9 cellular contexts compared by ENCODE assay signal in the genomic region with DNA sequence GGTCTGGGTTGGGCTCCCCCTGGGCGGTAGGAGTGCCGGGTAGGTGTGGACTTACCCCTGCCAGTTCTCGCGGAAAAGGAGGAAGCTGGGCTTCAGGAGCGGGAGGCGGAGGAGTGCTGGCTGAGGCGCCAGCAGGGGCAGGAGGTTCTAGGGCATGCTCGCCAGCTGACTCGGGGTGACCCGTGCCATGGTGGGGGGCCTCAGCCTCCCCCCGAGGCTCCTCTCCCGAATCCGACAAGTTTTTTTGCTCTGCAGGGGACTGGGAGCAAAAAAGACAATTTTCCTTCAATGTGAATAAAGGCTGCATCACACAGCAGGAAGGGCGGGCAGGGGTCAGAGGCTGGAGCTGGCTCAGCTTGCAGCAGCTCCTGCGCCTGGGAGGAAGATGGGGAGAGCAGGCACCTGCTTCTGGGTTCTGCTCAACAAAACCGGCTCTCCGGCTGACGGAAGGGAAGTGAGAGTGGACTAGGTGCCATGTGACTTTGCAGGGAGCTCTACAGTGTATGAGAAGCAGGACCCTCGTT. TPM values are rescaled to one million over a fixed set of nuclear protein-coding genes. Genes with fewer than 3 reads are reported as not detected.
DNase-seq lines count a peak whose midpoint lies in the region; ATAC-seq lines count a peak whose summit lies in the region.
"Had no signal": no experiment of that assay in that cellular context is flagged by ENCODE, and none has a peak within 500 bp of the region (broad histone marks: within the 10 kb centered on the region; RNA-seq: fewer than 3 reads in every experiment).

No MANE protein-coding gene starts in this region.

- no peaks in the 10 kb centered on the region for H3K27me3 ChIP-seq in right cardiac atrium (ENCODE audit: control insufficient read depth, insufficient read depth)

- no peak overlapping the region for H3K4me3 ChIP-seq in right cardiac atrium (ENCODE audit: low read length)

- peak overlapping the region; percentile 63 for H3K4me3 Mint-ChIP-seq in T-helper 17 cell
- H3K4me3 Mint-ChIP-seq in stimulated activated effector memory CD8-positive, alpha-beta T cell treated with anti-CD3 and anti-CD28 coated beads, Interleukin-12 subunit alpha, Interleukin-12 subunit beta, amount 100 ng/mL, for 72 hours = no peak overlapping the region

- H3K9me3 Mint-ChIP-seq in stimulated activated effector memory CD8-positive, alpha-beta T cell treated with anti-CD3 and anti-CD28 coated beads, Interleukin-12 subunit alpha, Interleukin-12 subunit beta, amount 100 ng/mL, for 72 hours = no peaks in the 10 kb centered on the region

- no peaks in the 10 kb centered on the region for H3K36me3 Mint-ChIP-seq in T-helper 17 cell (ENCODE audit: low read depth)
- H3K36me3 Mint-ChIP-seq in stimulated activated effector memory CD8-positive, alpha-beta T cell treated with anti-CD3 and anti-CD28 coated beads, Interleukin-12 subunit alpha, Interleukin-12 subunit beta, amount 100 ng/mL, for 72 hours = peaks cover 68% of the 10 kb centered on the region

- peaks cover 34% of the 10 kb centered on the region for H3K4me1 ChIP-seq in right cardiac atrium (ENCODE audit: control insufficient read depth, insufficient read depth, low read length)

- 43% methylated on average over 19 of the region's 19 CpGs for WGBS in right cardiac atrium

- DNase-seq in NCI-H510A treated with DMSO at 0.1 percent for 48 hours (lab: John Stamatoyannopoulos, UW) (peak; percentile 23), NCI-H510A (lab: John Stamatoyannopoulos, UW) (no peak), T-helper 17 cell (no peak), right cardiac atrium (peak in 2 of 3 donors; percentile 54 to 73), RKO (ENCODE audit: low spot score) (no peak), SW480 (ENCODE audit: low spot score) (no peak)
- DNase-seq in stimulated activated effector memory CD8-positive, alpha-beta T cell treated with anti-CD3 and anti-CD28 coated beads, Interleukin-12 subunit alpha, Interleukin-12 subunit beta, amount 100 ng/mL, for 72 hours (ENCODE audit: low spot score in 2 of 2) = no peak

- intact Hi-C loops in right cardiac atrium (cut with DNase I) = loop anchor here in 2 of 4 donors (5.0 to 10.0 kb wide), 2 partner anchors 39 to 47 kb away; partner anchors contain the start of genes CAPS (in 1 of the 2), NDUFA11 (in 1 of the 2) and VMAC (in 1 of the 2)

- H3K9me3 ChIP-seq in T-helper 17 cell (ENCODE audit: control insufficient read depth, low read length, poor library complexity, severe bottlenecking) = no peaks in the 10 kb centered on the region
- no peaks in the 10 kb centered on the region for H3K9me3 ChIP-seq in right cardiac atrium (ENCODE audit: control insufficient read depth, low read length)

- peak overlapping the region; percentile 97 for H3K27ac Mint-ChIP-seq in T-helper 17 cell
- peak overlapping the region; percentile 96 for H3K27ac Mint-ChIP-seq in stimulated activated effector memory CD8-positive, alpha-beta T cell treated with anti-CD3 and anti-CD28 coated beads, Interleukin-12 subunit alpha, Interleukin-12 subunit beta, amount 100 ng/mL, for 72 hours

- no peak for ATAC-seq in T-helper 17 cell
- peak; percentile 15 to 41 for ATAC-seq in right cardiac atrium
- ATAC-seq in stimulated activated effector memory CD8-positive, alpha-beta T cell treated with anti-CD3 and anti-CD28 coated beads, Interleukin-12 subunit alpha, Interleukin-12 subunit beta, amount 100 ng/mL, for 72 hours = no peak
- no peak for ATAC-seq in GM21717 (IDR thresholded peaks at IDR 0.05; ENCODE audit: unreplicated experiment)
- ATAC-seq: Panc1 had no signal

- H3K4me1 Mint-ChIP-seq in T-helper 17 cell = peaks cover 68% of the 10 kb centered on the region
- peaks cover 84% of the 10 kb centered on the region for H3K4me1 Mint-ChIP-seq in stimulated activated effector memory CD8-positive, alpha-beta T cell treated with anti-CD3 and anti-CD28 coated beads, Interleukin-12 subunit alpha, Interleukin-12 subunit beta, amount 100 ng/mL, for 72 hours

- H3K27me3 Mint-ChIP-seq in T-helper 17 cell = no peaks in the 10 kb centered on the region

- peak overlapping the region; percentile 14 for H3K27ac ChIP-seq in right cardiac atrium (ENCODE audit: low read length)

RNA-seq across cellular contexts. Expression of gene RANBP3, which starts 26.5 kb away (rescaled TPM):
- total RNA-seq in T-helper 17 cell = 10 to 100 TPM; 76.8 to 86.9 TPM
- 10 to 100 TPM; 54.8 to 73.8 (median 67.7) TPM for total RNA-seq in right cardiac atrium
- polyA plus RNA-seq in right cardiac atrium = 49.6 TPM

RNA-seq across cellular contexts. Expression of gene CAPS, which starts 37.3 kb away (rescaled TPM):
- total RNA-seq in T-helper 17 cell = 10 to 100 TPM; 41.0 to 47.1 TPM
- total RNA-seq in right cardiac atrium = 10 to 100 TPM in 2 of 4 donors, 1 to 10 TPM in 2; 8.9 to 14.2 (median 9.9) TPM
- 7.1 TPM for polyA plus RNA-seq in right cardiac atrium

RNA-seq across cellular contexts. Expression of gene VMAC, which starts 46.7 kb away (rescaled TPM):
- total RNA-seq in T-helper 17 cell (10 to 100 TPM; 24.6 TPM), right cardiac atrium (1 to 10 TPM; 1.9 to 5.8 (median 3.8) TPM)
- polyA plus RNA-seq in right cardiac atrium = 3.6 TPM

RNA-seq across cellular contexts. Expression of gene NDUFA11, which starts 47.8 kb away (rescaled TPM):
- 100 to 1,000 TPM; 102 to 108 TPM for total RNA-seq in T-helper 17 cell
- 100 to 1,000 TPM; 515 to 756 (median 624) TPM for total RNA-seq in right cardiac atrium
- 1,214 TPM for polyA plus RNA-seq in right cardiac atrium

Comparison
In these comparisons a context has a peak if more than half of its experiments do, and no peak if none do; other contexts are left out.
1. DNase-seq: peak in NCI-H510A treated with DMSO at 0.1 percent for 48 hours (single experiment) and right cardiac atrium (2 of 3); none in NCI-H510A (single experiment), T-helper 17 cell (0 of 3), stimulated activated effector memory CD8-positive, alpha-beta T cell treated with anti-CD3 and anti-CD28 coated beads, Interleukin-12 subunit alpha, Interleukin-12 subunit beta, amount 100 ng/mL, for 72 hours (0 of 2), RKO (single experiment) and SW480 (single experiment).
2. ATAC-seq: peak in right cardiac atrium (2 of 2); none in T-helper 17 cell (single experiment), stimulated activated effector memory CD8-positive, alpha-beta T cell treated with anti-CD3 and anti-CD28 coated beads, Interleukin-12 subunit alpha, Interleukin-12 subunit beta, amount 100 ng/mL, for 72 hours (single experiment) and GM21717 (single experiment).